Comparison of ENCODE assay signal across 9 cellular contexts in the genomic region with DNA sequence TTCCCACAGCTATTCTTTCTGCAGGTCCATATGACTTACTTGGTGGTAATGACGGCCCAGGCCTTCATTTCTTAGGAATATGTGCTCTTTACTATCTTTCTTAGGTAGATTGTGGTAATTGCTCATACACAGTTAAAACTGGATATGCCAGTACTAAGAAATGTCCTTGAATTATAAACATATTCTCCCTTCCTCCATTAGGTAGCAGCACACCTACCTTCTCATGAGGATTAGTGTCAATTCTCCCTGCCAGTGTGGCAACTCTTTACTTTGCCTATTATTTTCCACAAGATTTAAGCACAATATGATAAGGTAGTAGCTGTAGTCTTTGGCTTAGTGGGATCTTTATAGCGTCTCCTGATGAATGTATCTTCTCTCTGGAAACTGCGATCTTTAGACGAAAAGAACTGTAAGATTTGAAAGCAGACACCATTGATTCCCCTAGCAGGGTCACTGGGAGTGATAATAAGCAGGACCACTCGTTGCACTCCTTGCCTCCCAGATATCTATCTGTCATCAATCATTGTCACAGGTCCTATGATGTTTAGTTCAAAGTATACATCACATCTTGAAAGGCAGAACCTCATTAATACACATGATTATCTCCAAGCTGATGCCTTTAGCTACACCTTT.
DNase-seq lines count a peak whose midpoint lies in the region; TF ChIP-seq lines count a peak whose summit lies in the region.
"Had no signal": no experiment of that assay in that cellular context is flagged by ENCODE, and none has a peak within 500 bp of the region (broad histone marks: within the 10 kb centered on the region; RNA-seq: fewer than 3 reads in every experiment).

No MANE protein-coding gene starts in this region.

- H3K4me1 ChIP-seq in esophagus muscularis mucosa = no peaks in the 10 kb centered on the region
- H3K4me1 ChIP-seq: BLaER1 treated with 17β-estradiol and CSF1 and Interleukin-3, amounts not matched to agents 10 nM and 100 nM had no signal

- no peak for TF ChIP-seq EP300 in esophagus muscularis mucosa (IDR thresholded peaks at IDR 0.05)

- no peak overlapping the region for H3K27ac Mint-ChIP-seq in HFFc6

- no peaks in the 10 kb centered on the region for H3K27me3 Mint-ChIP-seq in HFFc6 (ENCODE audit: insufficient read depth)

- no peaks in the 10 kb centered on the region for H3K36me3 Mint-ChIP-seq in HFFc6 (ENCODE audit: low read depth)

- H3K9me3 ChIP-seq in esophagus muscularis mucosa = no peaks in the 10 kb centered on the region
- H3K9me3 ChIP-seq: BLaER1 treated with 17β-estradiol and CSF1 and Interleukin-3, amounts not matched to agents 10 nM and 100 nM had no signal

- DNase-seq in NCI-H2171 treated with DMSO at 0.1 percent for 48 hours (lab: John Stamatoyannopoulos, UW) (peak; percentile 20), NCI-H2171 (lab: John Stamatoyannopoulos, UW) (no peak), HFFc6 (peak; percentile 13), NAMALWA (ENCODE audit: low spot score) (peak; percentile 64), esophagus muscularis mucosa (ENCODE audit: extremely low spot score) (no peak), NK-92 (lab: John Stamatoyannopoulos, UW; ENCODE audit: unreplicated experiment) (no peak)
- DNase-seq in activated CD8-positive, alpha-beta memory T cell treated with anti-CD3 and anti-CD28 coated beads, Interleukin-2, amount 50 U/mL, for 4 hours = no peak
- DNase-seq in activated effector memory CD4-positive, alpha-beta T cell treated with anti-CD3 and anti-CD28 coated beads, Interleukin-2, amount 50 U/mL, for 16 hours = no peak

- no peak overlapping the region for H3K27ac ChIP-seq in esophagus muscularis mucosa (replicated peaks in 1 of 4)
- H3K27ac ChIP-seq: BLaER1 treated with 17β-estradiol and CSF1 and Interleukin-3, amounts not matched to agents 10 nM and 100 nM had no signal

- no peaks in the 10 kb centered on the region for H3K9me3 Mint-ChIP-seq in HFFc6

- no peak for TF ChIP-seq POLR2A in esophagus muscularis mucosa (IDR thresholded peaks at IDR 0.05; ENCODE audit: low read depth)

- no peaks in the 10 kb centered on the region for H3K4me1 Mint-ChIP-seq in HFFc6 (ENCODE audit: low read depth)

- no peak overlapping the region for H3K4me3 ChIP-seq in esophagus muscularis mucosa
- H3K4me3 ChIP-seq: BLaER1 treated with 17β-estradiol and CSF1 and Interleukin-3, amounts not matched to agents 10 nM and 100 nM had no signal

- intact Hi-C loops in esophagus muscularis mucosa (cut with DNase I) = no loop called here

- H3K36me3 ChIP-seq in esophagus muscularis mucosa = no peaks in the 10 kb centered on the region
- H3K36me3 ChIP-seq: BLaER1 treated with 17β-estradiol and CSF1 and Interleukin-3, amounts not matched to agents 10 nM and 100 nM had no signal

- peak; percentile 74 for TF ChIP-seq CTCF in HFFc6 (IDR thresholded peaks at IDR 0.05)
- TF ChIP-seq CTCF in esophagus muscularis mucosa (IDR thresholded peaks at IDR 0.05) = peak in 2 of 3 experiments; percentile 23 to 35

- no peak overlapping the region for H3K4me3 Mint-ChIP-seq in HFFc6

- WGBS in esophagus muscularis mucosa = 70% methylated on average over 5 of the region's 5 CpGs

- no peaks in the 10 kb centered on the region for H3K27me3 ChIP-seq in esophagus muscularis mucosa
- H3K27me3 ChIP-seq: BLaER1 treated with 17β-estradiol and CSF1 and Interleukin-3, amounts not matched to agents 10 nM and 100 nM had no signal

Comparison
In these comparisons a context has a peak if more than half of its experiments do, and no peak if none do; other contexts are left out.
1. DNase-seq: peak in NCI-H2171 treated with DMSO at 0.1 percent for 48 hours (single experiment), HFFc6 (single experiment) and NAMALWA (single experiment); none in NCI-H2171 (single experiment), esophagus muscularis mucosa (single experiment), activated CD8-positive, alpha-beta memory T cell treated with anti-CD3 and anti-CD28 coated beads, Interleukin-2, amount 50 U/mL, for 4 hours (single experiment), NK-92 (single experiment) and activated effector memory CD4-positive, alpha-beta T cell treated with anti-CD3 and anti-CD28 coated beads, Interleukin-2, amount 50 U/mL, for 16 hours (single experiment).